17 cellular contexts compared by ENCODE assay signal in the genomic region with DNA sequence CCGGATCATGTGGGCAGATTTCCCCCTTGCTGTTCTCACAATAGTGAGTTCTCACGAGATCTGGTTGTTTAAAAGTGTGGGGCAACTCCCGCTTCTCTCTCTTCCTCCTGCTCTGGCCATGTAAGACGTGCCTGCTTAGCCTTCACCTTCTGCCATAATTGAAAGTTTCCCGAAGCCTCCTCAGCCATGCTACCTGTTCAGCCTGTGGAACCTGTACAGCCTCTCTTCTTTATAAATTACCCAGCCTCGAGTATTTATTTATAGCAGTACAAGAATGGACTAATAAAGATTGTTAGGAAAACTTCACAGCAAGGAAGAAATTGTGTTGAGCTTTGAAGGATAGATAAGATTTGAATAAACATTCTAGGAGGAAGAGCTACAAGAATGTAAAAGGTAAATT. TPM values are rescaled to one million over a fixed set of nuclear protein-coding genes. Genes with fewer than 3 reads are reported as not detected.
DNase-seq lines count a peak whose midpoint lies in the region; ATAC-seq and TF ChIP-seq lines count a peak whose summit lies in the region.
"Had no signal": no experiment of that assay in that cellular context is flagged by ENCODE, and none has a peak within 500 bp of the region (broad histone marks: within the 10 kb centered on the region; RNA-seq: fewer than 3 reads in every experiment).

No MANE protein-coding gene starts in this region.

- CTCF ChIA-PET in activated CD4-positive, alpha-beta T cell treated with anti-CD3 and anti-CD28 coated beads for 36 hours (lab: Charles Lee): no interaction called here
- CTCF ChIA-PET in activated B cell treated with CpG ODN at 0.5 μM for 24 hours (lab: Charles Lee): no interaction called here

- no peak for TF ChIP-seq CTCF in CD14-positive monocyte (IDR thresholded peaks at IDR 0.05)
- TF ChIP-seq CTCF in activated B cell treated with CpG ODN at 0.5 μM for 24 hours (IDR thresholded peaks at IDR 0.05): no peak
- no peak for TF ChIP-seq CTCF in progenitor cell of endocrine pancreas (IDR thresholded peaks at IDR 0.05; ENCODE audit: unreplicated experiment)

- intact Hi-C loops in activated CD4-positive, alpha-beta T cell treated with anti-CD3 and anti-CD28 coated beads for 36 hours (cut with DNase I, micrococcal nuclease): no loop called here
- intact Hi-C loops in CD14-positive monocyte (cut with micrococcal nuclease): no loop called here
- intact Hi-C loops in activated B cell treated with CpG ODN at 0.5 μM for 24 hours (cut with micrococcal nuclease): no loop called here

- H3K27me3 Mint-ChIP-seq in activated CD4-positive, alpha-beta T cell treated with anti-CD3 and anti-CD28 coated beads for 36 hours: no peaks in the 10 kb centered on the region
- peaks cover 0 to 2% (median 0%) of the 10 kb centered on the region in 3 donors for H3K27me3 Mint-ChIP-seq in CD14-positive monocyte (ENCODE audit: low read depth in 3 of 3)
- no peaks in the 10 kb centered on the region for H3K27me3 Mint-ChIP-seq in activated B cell treated with CpG ODN at 0.5 μM for 24 hours
- no peaks in the 10 kb centered on the region for H3K27me3 Mint-ChIP-seq in progenitor cell of endocrine pancreas

- no peak overlapping the region for H3K4me3 Mint-ChIP-seq in activated CD4-positive, alpha-beta T cell treated with anti-CD3 and anti-CD28 coated beads for 36 hours
- H3K4me3 Mint-ChIP-seq in CD14-positive monocyte: no peak overlapping the region
- H3K4me3 Mint-ChIP-seq in activated B cell treated with CpG ODN at 0.5 μM for 24 hours: no peak overlapping the region
- H3K4me3 Mint-ChIP-seq in progenitor cell of endocrine pancreas (ENCODE audit: low read depth): no peak overlapping the region

- no peak for DNase-seq in activated CD4-positive, alpha-beta T cell treated with anti-CD3 and anti-CD28 coated beads for 36 hours
- no peak for DNase-seq in activated CD4-positive, alpha-beta T cell treated with anti-CD3 and anti-CD28 coated beads, Interleukin-2, amount 50 U/mL, for 4 hours
- DNase-seq in CD14-positive monocyte (ENCODE audit: low spot score) (no peak), activated B cell treated with CpG ODN at 0.5 μM for 24 hours (no peak), progenitor cell of endocrine pancreas (ENCODE audit: low spot score, unreplicated experiment) (no peak), COLO829 (ENCODE audit: low spot score) (no peak)
- no peak for DNase-seq in stimulated activated CD4-positive, alpha-beta T cell treated with anti-CD3 and anti-CD28 coated beads, Interleukin-15, amount 100 ng/mL, for 24 hours
- DNase-seq: BE2C, MG63, NCI-H1092, NCI-H146, NCI-H2081, NCI-H748 treated with DMSO at 0.1 percent for 48 hours, OCI-M1, SHP77 treated with DMSO at 0.1 percent for 48 hours had no signal

- no peaks in the 10 kb centered on the region for H3K9me3 Mint-ChIP-seq in activated CD4-positive, alpha-beta T cell treated with anti-CD3 and anti-CD28 coated beads for 36 hours (ENCODE audit: low read depth)
- no peaks in the 10 kb centered on the region for H3K9me3 Mint-ChIP-seq in CD14-positive monocyte
- H3K9me3 Mint-ChIP-seq in activated B cell treated with CpG ODN at 0.5 μM for 24 hours: no peaks in the 10 kb centered on the region
- no peaks in the 10 kb centered on the region for H3K9me3 Mint-ChIP-seq in progenitor cell of endocrine pancreas (ENCODE audit: low read depth)

- H3K36me3 Mint-ChIP-seq in activated CD4-positive, alpha-beta T cell treated with anti-CD3 and anti-CD28 coated beads for 36 hours (ENCODE audit: low read depth): peaks cover 51% of the 10 kb centered on the region
- H3K36me3 Mint-ChIP-seq in CD14-positive monocyte (peaks cover 73 to 85% of the 10 kb centered on the region in 2 donors), activated B cell treated with CpG ODN at 0.5 μM for 24 hours (ENCODE audit: low read depth) (peaks cover 80% of the 10 kb centered on the region), progenitor cell of endocrine pancreas (ENCODE audit: insufficient read depth) (peaks cover 49% of the 10 kb centered on the region)

- peak overlapping the region; percentile 20 for H3K27ac Mint-ChIP-seq in activated CD4-positive, alpha-beta T cell treated with anti-CD3 and anti-CD28 coated beads for 36 hours
- peak overlapping the region in 5 of 7 donors; percentile 8 to 84 (median 35) for H3K27ac Mint-ChIP-seq in CD14-positive monocyte
- peak overlapping the region; percentile 3 for H3K27ac Mint-ChIP-seq in activated B cell treated with CpG ODN at 0.5 μM for 24 hours
- H3K27ac Mint-ChIP-seq in progenitor cell of endocrine pancreas: peak overlapping the region; percentile 42

- POLR2A ChIA-PET in activated CD4-positive, alpha-beta T cell treated with anti-CD3 and anti-CD28 coated beads for 36 hours (lab: Charles Lee): no interaction called here
- POLR2A ChIA-PET in activated B cell treated with CpG ODN at 0.5 μM for 24 hours (lab: Charles Lee): no interaction called here

- peaks cover 17% of the 10 kb centered on the region for H3K4me1 Mint-ChIP-seq in activated CD4-positive, alpha-beta T cell treated with anti-CD3 and anti-CD28 coated beads for 36 hours
- H3K4me1 Mint-ChIP-seq in CD14-positive monocyte (no peaks in the 10 kb centered on the region), activated B cell treated with CpG ODN at 0.5 μM for 24 hours (no peaks in the 10 kb centered on the region), progenitor cell of endocrine pancreas (ENCODE audit: low read depth) (no peaks in the 10 kb centered on the region)

- no peak for ATAC-seq in activated CD4-positive, alpha-beta T cell treated with anti-CD3 and anti-CD28 coated beads for 36 hours
- ATAC-seq in activated B cell treated with CpG ODN at 0.5 μM for 24 hours (ENCODE audit: low read depth): no peak
- no peak for ATAC-seq in GM19328 (IDR thresholded peaks at IDR 0.05; ENCODE audit: unreplicated experiment)
- ATAC-seq: HepG2 had no signal

RNA-seq across cellular contexts. Expression of gene KDM5A, which starts 52.1 kb away (rescaled TPM):
- total RNA-seq in activated CD4-positive, alpha-beta T cell treated with anti-CD3 and anti-CD28 coated beads for 36 hours: 10 to 100 TPM; 40.3 to 58.7 TPM
- 10 to 100 TPM; 17.1 to 31.4 TPM for polyA plus RNA-seq in CD14-positive monocyte
- total RNA-seq in activated B cell treated with CpG ODN at 0.5 μM for 24 hours (113 and 135 TPM in 2 replicates), progenitor cell of endocrine pancreas (137 and 138 TPM in 2 replicates)
